In genomic region chr4:187814737-187815465, GRCh38 we compare ENCODE assay signal across 11 cellular contexts.
A peak's percentile ranks its signal among the peaks of the same experiment; 100 is the strongest.
DNase-seq lines count a peak whose midpoint lies in the region; ATAC-seq, FAIRE-seq and TF ChIP-seq lines count a peak whose summit lies in the region.
"Had no signal": no experiment of that assay in that cellular context is flagged by ENCODE, and none has a peak within 500 bp of the region (broad histone marks: within the 10 kb centered on the region; RNA-seq: fewer than 3 reads in every experiment).

No MANE protein-coding gene starts in this region.

- ATAC-seq in pancreas = peak; percentile 30 to 88 (median 77)
- ATAC-seq in GM18505 (IDR thresholded peaks at IDR 0.05; ENCODE audit: unreplicated experiment) = no peak
- no peak for ATAC-seq in GM18519 (IDR thresholded peaks at IDR 0.05; ENCODE audit: low FRiP score, unreplicated experiment)

- H3K27me3 ChIP-seq in pancreas = no peaks in the 10 kb centered on the region

- CTCF ChIA-PET in RWPE1 (lab: Yijun Ruan, JAX) = interaction anchor here (0.6 to 0.7 kb wide), 3 partner anchors 64 to 1095 kb away, joined by 3 to 5 read pairs (median 3); no protein-coding TSS in a partner anchor

- no peaks in the 10 kb centered on the region for H3K4me1 ChIP-seq in pancreas

- no peak for FAIRE-seq in pancreas (lab: Jason Lieb, UNC)

- no peaks in the 10 kb centered on the region for H3K9me3 ChIP-seq in pancreas

- DNase-seq in DMS153 (lab: John Stamatoyannopoulos, UW) (peak; percentile 43), RWPE1 (ENCODE audit: low spot score) (peak; percentile 24), fibroblast of mammary gland (ENCODE audit: low read depth) (peak; percentile 16), pancreas (peak in 2 of 6 donors; percentile 66 to 72), NCI-H2196 treated with DMSO at 0.1 percent for 48 hours (lab: John Stamatoyannopoulos, UW; ENCODE audit: unreplicated experiment) (no peak), NCI-H2227 treated with DMSO at 0.1 percent for 48 hours (lab: John Stamatoyannopoulos, UW) (no peak)
- DNase-seq: GDM1; NCI-H1694 treated with DMSO at 0.1 percent for 48 hours; stimulated activated CD4-positive, alpha-beta T cell treated with anti-CD3 and anti-CD28 coated beads, Interleukin-2, amount 100 ng/mL, for 48 hours had no signal

- WGBS in pancreas, 2 donors = 55 to 65% methylated on average over 28 of the region's 28 CpGs

- TF ChIP-seq POLR2A in GM18505 (IDR thresholded peaks at IDR 0.05; ENCODE audit: borderline replicate concordance, extremely low read depth, insufficient read depth, insufficient read length) = no peak

- H3K36me3 ChIP-seq in pancreas = no peaks in the 10 kb centered on the region

- peak overlapping the region; percentile 94 for H3K27ac ChIP-seq in RWPE1
- H3K27ac ChIP-seq in pancreas = peak overlapping the region in 2 of 4 donors; percentile 9 to 70

- TF ChIP-seq CTCF in RWPE1 (conservative IDR thresholded peaks at IDR 0.05; ENCODE audit: low read depth) = no peak
- TF ChIP-seq CTCF in fibroblast of mammary gland (conservative IDR thresholded peaks at IDR 0.05; ENCODE audit: control insufficient read depth, insufficient read depth, low read depth, low read length) = no peak
- TF ChIP-seq CTCF in pancreas (IDR thresholded peaks at IDR 0.05) = no peak

- H3K4me3 ChIP-seq in fibroblast of mammary gland (ENCODE audit: control insufficient read depth, low read depth, low read length) = peak overlapping the region; percentile 35
- H3K4me3 ChIP-seq in pancreas = peak overlapping the region in 2 of 4 donors; percentile 22 to 25

- POLR2A ChIA-PET in RWPE1 (lab: Yijun Ruan, JAX; ENCODE audit: low non-redundant PET) = no interaction called here

- intact Hi-C loops in pancreas (cut with DNase I) = no loop called here

Comparison
In these comparisons a context has a peak if more than half of its experiments do, and no peak if none do; other contexts are left out.
1. DNase-seq: peak in DMS153 (single experiment), RWPE1 (single experiment) and fibroblast of mammary gland (single experiment); none in NCI-H2196 treated with DMSO at 0.1 percent for 48 hours (single experiment) and NCI-H2227 treated with DMSO at 0.1 percent for 48 hours (single experiment).
2. ATAC-seq: peak in pancreas (4 of 4); none in GM18505 (single experiment) and GM18519 (single experiment).